ENCODE assay signal across 17 cellular contexts in the genomic region with DNA sequence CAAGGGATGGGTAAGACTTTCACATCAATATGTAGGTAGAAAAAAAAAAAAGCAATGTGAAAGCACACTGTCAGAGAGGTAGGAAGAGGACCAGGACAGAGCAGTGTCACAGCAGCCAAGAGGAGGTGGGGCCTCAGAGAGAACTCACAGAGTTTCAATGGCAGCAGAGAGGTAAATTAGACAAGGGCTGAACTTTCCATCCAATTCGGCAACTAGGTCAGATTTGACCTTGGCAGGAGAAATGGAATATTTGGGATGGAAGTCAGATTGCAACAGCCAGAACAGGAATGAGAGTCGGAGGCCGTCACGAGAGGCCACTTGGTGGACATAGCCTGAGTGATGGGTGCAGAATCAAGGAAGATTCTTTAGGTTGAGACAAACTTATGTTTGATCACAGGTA. TPM values are rescaled to one million over a fixed set of nuclear protein-coding genes. Genes with fewer than 3 reads are reported as not detected.
DNase-seq lines count a peak whose midpoint lies in the region; ATAC-seq and TF ChIP-seq lines count a peak whose summit lies in the region.
"Had no signal": no experiment of that assay in that cellular context is flagged by ENCODE, and none has a peak within 500 bp of the region (broad histone marks: within the 10 kb centered on the region; RNA-seq: fewer than 3 reads in every experiment).

No MANE protein-coding gene starts in this region.

- CTCF ChIA-PET in activated naive CD4-positive, alpha-beta T cell treated with anti-CD3 and anti-CD28 coated beads for 36 hours (lab: Charles Lee), result no interaction called here

- H3K9me3 Mint-ChIP-seq in activated naive CD4-positive, alpha-beta T cell treated with anti-CD3 and anti-CD28 coated beads, Interleukin-2, amount 50 U/mL, for 24 hours, result no peaks in the 10 kb centered on the region
- H3K9me3 Mint-ChIP-seq in activated naive CD4-positive, alpha-beta T cell treated with anti-CD3 and anti-CD28 coated beads for 36 hours, result no peaks in the 10 kb centered on the region
- H3K9me3 Mint-ChIP-seq in CD14-positive monocyte (peaks cover 0 to 2% (median 0%) of the 10 kb centered on the region in 7 donors), osteocyte (ENCODE audit: unreplicated experiment) (no peaks in the 10 kb centered on the region)
- H3K9me3 Mint-ChIP-seq in stimulated activated naive B cell treated with anti-CD40 and anti-IgM and Interleukin-4, amounts not matched to agents 10 μg/mL and 1 μg/mL and 100 μg/mL, for 72 hours, result no peaks in the 10 kb centered on the region
- H3K9me3 Mint-ChIP-seq: CD4-positive, alpha-beta T cell; CD8-positive, alpha-beta memory T cell had no signal

- H3K27ac ChIP-seq in right lobe of liver, result peak overlapping the region in 2 of 3 donors; percentile 14 to 49
- H3K27ac ChIP-seq: BLaER1, C4-2B had no signal

- H3K27me3 ChIP-seq in right lobe of liver, result no peaks in the 10 kb centered on the region
- H3K27me3 ChIP-seq: BLaER1 had no signal

- intact Hi-C loops in activated naive CD4-positive, alpha-beta T cell treated with anti-CD3 and anti-CD28 coated beads for 36 hours (cut with micrococcal nuclease), result no loop called here
- intact Hi-C loops in right lobe of liver (cut with DNase I), result no loop called here
- intact Hi-C loops in CD14-positive monocyte (cut with micrococcal nuclease), result no loop called here

- no peaks in the 10 kb centered on the region for H3K36me3 ChIP-seq in right lobe of liver
- H3K36me3 ChIP-seq: BLaER1, HAP-1 had no signal

- TF ChIP-seq POLR2A in right lobe of liver (IDR thresholded peaks at IDR 0.05), result no peak

- WGBS in right lobe of liver (ENCODE audit: insufficient coverage, low coverage, low lambda C conversion rate, missing lambda C conversion rate), result 21% methylated on average over 4 of the region's 4 CpGs

- H3K27me3 Mint-ChIP-seq in activated naive CD4-positive, alpha-beta T cell treated with anti-CD3 and anti-CD28 coated beads, Interleukin-2, amount 50 U/mL, for 24 hours, result peaks cover 1% of the 10 kb centered on the region
- no peaks in the 10 kb centered on the region for H3K27me3 Mint-ChIP-seq in activated naive CD4-positive, alpha-beta T cell treated with anti-CD3 and anti-CD28 coated beads for 36 hours (ENCODE audit: low read depth)
- H3K27me3 Mint-ChIP-seq in CD14-positive monocyte (ENCODE audit: low read depth in 3 of 3) (peaks cover 1 to 4% (median 2%) of the 10 kb centered on the region in 3 donors), osteocyte (ENCODE audit: unreplicated experiment) (no peaks in the 10 kb centered on the region)
- peaks cover 6 to 11% of the 10 kb centered on the region in 2 donors for H3K27me3 Mint-ChIP-seq in stimulated activated naive B cell treated with anti-CD40 and anti-IgM and Interleukin-4, amounts not matched to agents 10 μg/mL and 1 μg/mL and 100 μg/mL, for 72 hours
- H3K27me3 Mint-ChIP-seq: CD4-positive, alpha-beta T cell had no signal

- H3K36me3 Mint-ChIP-seq in activated naive CD4-positive, alpha-beta T cell treated with anti-CD3 and anti-CD28 coated beads, Interleukin-2, amount 50 U/mL, for 24 hours, result no peaks in the 10 kb centered on the region
- no peaks in the 10 kb centered on the region for H3K36me3 Mint-ChIP-seq in activated naive CD4-positive, alpha-beta T cell treated with anti-CD3 and anti-CD28 coated beads for 36 hours (ENCODE audit: low read depth)
- H3K36me3 Mint-ChIP-seq in CD14-positive monocyte, result no peaks in the 10 kb centered on the region
- H3K36me3 Mint-ChIP-seq in osteocyte (ENCODE audit: unreplicated experiment), result no peaks in the 10 kb centered on the region
- no peaks in the 10 kb centered on the region for H3K36me3 Mint-ChIP-seq in stimulated activated naive B cell treated with anti-CD40 and anti-IgM and Interleukin-4, amounts not matched to agents 10 μg/mL and 1 μg/mL and 100 μg/mL, for 72 hours
- H3K36me3 Mint-ChIP-seq: CD8-positive, alpha-beta memory T cell had no signal

- ATAC-seq in left lobe of liver (peak; percentile 83), right lobe of liver (peak; percentile 56 to 77 (median 76))
- no peak for ATAC-seq in stimulated activated naive B cell treated with anti-CD40 and anti-IgM and Interleukin-4, amounts not matched to agents 10 μg/mL and 1 μg/mL and 100 μg/mL, for 72 hours (replicated peaks)

- no peaks in the 10 kb centered on the region for H3K9me3 ChIP-seq in right lobe of liver
- H3K9me3 ChIP-seq: BLaER1, HAP-1 had no signal

- no peak overlapping the region for H3K4me3 Mint-ChIP-seq in activated naive CD4-positive, alpha-beta T cell treated with anti-CD3 and anti-CD28 coated beads, Interleukin-2, amount 50 U/mL, for 24 hours
- H3K4me3 Mint-ChIP-seq in activated naive CD4-positive, alpha-beta T cell treated with anti-CD3 and anti-CD28 coated beads for 36 hours, result no peak overlapping the region
- H3K4me3 Mint-ChIP-seq in CD14-positive monocyte (no peak overlapping the region), osteocyte (ENCODE audit: unreplicated experiment) (no peak overlapping the region)
- H3K4me3 Mint-ChIP-seq in stimulated activated naive B cell treated with anti-CD40 and anti-IgM and Interleukin-4, amounts not matched to agents 10 μg/mL and 1 μg/mL and 100 μg/mL, for 72 hours, result no peak overlapping the region
- H3K4me3 Mint-ChIP-seq: B cell; CD4-positive, alpha-beta T cell; CD8-positive, alpha-beta memory T cell had no signal

- H3K27ac Mint-ChIP-seq in activated naive CD4-positive, alpha-beta T cell treated with anti-CD3 and anti-CD28 coated beads, Interleukin-2, amount 50 U/mL, for 24 hours, result peak overlapping the region; percentile 30
- no peak overlapping the region for H3K27ac Mint-ChIP-seq in activated naive CD4-positive, alpha-beta T cell treated with anti-CD3 and anti-CD28 coated beads for 36 hours
- H3K27ac Mint-ChIP-seq in CD14-positive monocyte, result no peak overlapping the region
- no peak overlapping the region for H3K27ac Mint-ChIP-seq in osteocyte (ENCODE audit: unreplicated experiment)
- no peak overlapping the region for H3K27ac Mint-ChIP-seq in stimulated activated naive B cell treated with anti-CD40 and anti-IgM and Interleukin-4, amounts not matched to agents 10 μg/mL and 1 μg/mL and 100 μg/mL, for 72 hours
- H3K27ac Mint-ChIP-seq: B cell; CD4-positive, alpha-beta T cell had no signal

- peaks cover 16% of the 10 kb centered on the region for H3K4me1 Mint-ChIP-seq in activated naive CD4-positive, alpha-beta T cell treated with anti-CD3 and anti-CD28 coated beads, Interleukin-2, amount 50 U/mL, for 24 hours
- H3K4me1 Mint-ChIP-seq in activated naive CD4-positive, alpha-beta T cell treated with anti-CD3 and anti-CD28 coated beads for 36 hours (ENCODE audit: low read depth), result peaks cover 16% of the 10 kb centered on the region
- H3K4me1 Mint-ChIP-seq in CD14-positive monocyte (peaks cover 16% of the 10 kb centered on the region), osteocyte (ENCODE audit: unreplicated experiment) (peaks cover 2% of the 10 kb centered on the region)
- H3K4me1 Mint-ChIP-seq in stimulated activated naive B cell treated with anti-CD40 and anti-IgM and Interleukin-4, amounts not matched to agents 10 μg/mL and 1 μg/mL and 100 μg/mL, for 72 hours, result peaks cover 8 to 12% of the 10 kb centered on the region in 2 donors

- TF ChIP-seq CTCF in right lobe of liver (IDR thresholded peaks at IDR 0.05) (no peak), CD14-positive monocyte (IDR thresholded peaks at IDR 0.05) (no peak), osteocyte (IDR thresholded peaks at IDR 0.05) (no peak)

- H3K4me3 ChIP-seq in right lobe of liver, result no peak overlapping the region
- H3K4me3 ChIP-seq: BLaER1, HAP-1 had no signal

- H3K4me1 ChIP-seq in right lobe of liver, result peaks cover 0 to 26% (median 6%) of the 10 kb centered on the region in 4 donors
- H3K4me1 ChIP-seq: BLaER1, HAP-1 had no signal

- no peak for DNase-seq in activated naive CD4-positive, alpha-beta T cell treated with anti-CD3 and anti-CD28 coated beads for 36 hours
- peak; percentile 71 for DNase-seq in left lobe of liver (ENCODE audit: low spot score)
- DNase-seq in right lobe of liver, result peak in 2 of 3 donors; percentile 70 to 74
- no peak for DNase-seq in CD14-positive monocyte (ENCODE audit: low spot score)
- no peak for DNase-seq in osteocyte (ENCODE audit: extremely low spot score, unreplicated experiment)
- DNase-seq in stimulated activated naive B cell treated with anti-CD40 and anti-IgM and Interleukin-4, amounts not matched to agents 10 μg/mL and 1 μg/mL and 100 μg/mL, for 72 hours, result no peak
- no peak for DNase-seq in NCI-H1436 (lab: John Stamatoyannopoulos, UW)
- DNase-seq: Calu3; CD4-positive, alpha-beta T cell; CD8-positive, alpha-beta memory T cell; DND-41; GOT3 had no signal

RNA-seq across cellular contexts. Expression of a gene that starts 57.7 kb away (rescaled TPM):
- total RNA-seq in activated naive CD4-positive, alpha-beta T cell treated with anti-CD3 and anti-CD28 coated beads for 36 hours, result under 1 TPM; 0.74 to 0.86 TPM
- total RNA-seq in left lobe of liver, result 5.8 TPM
- total RNA-seq in right lobe of liver, result 1 to 10 TPM; 4.5 to 6.8 (median 5.5) TPM
- polyA plus RNA-seq in CD14-positive monocyte, result 1 to 10 TPM; 9.6 to 9.9 TPM
- 12.9 and 13.8 TPM in 2 replicates for total RNA-seq in osteocyte

Comparison
In these comparisons a context has a peak if more than half of its experiments do, and no peak if none do; other contexts are left out.
1. DNase-seq: peak in left lobe of liver (single experiment) and right lobe of liver (2 of 3); none in activated naive CD4-positive, alpha-beta T cell treated with anti-CD3 and anti-CD28 coated beads for 36 hours (single experiment), CD14-positive monocyte (single experiment), osteocyte (single experiment), stimulated activated naive B cell treated with anti-CD40 and anti-IgM and Interleukin-4, amounts not matched to agents 10 μg/mL and 1 μg/mL and 100 μg/mL, for 72 hours (single experiment) and NCI-H1436 (single experiment).
2. ATAC-seq: peak in left lobe of liver (single experiment) and right lobe of liver (4 of 4); none in stimulated activated naive B cell treated with anti-CD40 and anti-IgM and Interleukin-4, amounts not matched to agents 10 μg/mL and 1 μg/mL and 100 μg/mL, for 72 hours (0 of 2).